In the genomic region with DNA sequence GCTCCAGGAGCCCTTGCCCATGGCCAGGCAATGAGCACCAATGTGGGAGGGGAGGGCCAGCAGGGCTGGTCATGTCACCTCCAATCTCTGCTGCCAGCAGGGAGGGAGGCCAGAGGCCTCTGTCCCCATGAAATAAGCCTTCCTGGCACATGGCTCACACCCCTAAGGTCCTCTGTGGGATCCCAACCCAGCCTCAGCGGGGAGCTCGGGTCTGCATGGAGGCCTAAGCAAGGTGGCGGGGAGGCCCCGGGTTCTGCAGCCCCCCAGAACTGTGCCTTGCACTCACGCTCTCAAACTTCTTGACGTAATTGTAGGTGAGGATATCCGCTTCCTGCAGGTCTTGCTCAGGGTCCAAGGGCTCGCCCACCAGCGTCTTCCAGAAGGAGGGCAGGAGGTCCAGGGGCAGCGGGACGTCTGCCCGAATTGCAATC, we compare ENCODE assay signal across 1 cellular context.
TF ChIP-seq lines count a peak whose summit lies in the region.

No MANE protein-coding gene starts in this region.

TF ChIP-seq in H1, 55 proteins besides CTCF, POLR2A, EP300 and RAD21 (continued from another document):
- TF ChIP-seq SAP30 (IDR thresholded peaks at IDR 0.05; ENCODE audit: insufficient read depth, insufficient replicate concordance, low read length) (no peak), HDAC2 (IDR thresholded peaks at IDR 0.05; ENCODE audit: borderline replicate concordance in 1 of 2, low read depth in 2 of 2, low read length in 2 of 2) (no peak), POLR2AphosphoS5 (IDR thresholded peaks at IDR 0.05; ENCODE audit: low read depth, low read length) (no peak), EGR1 (IDR thresholded peaks at IDR 0.05; ENCODE audit: borderline replicate concordance, low read depth, low read length) (no peak), ASH2L (IDR thresholded peaks at IDR 0.05; ENCODE audit: low read length) (no peak), CHD2 (IDR thresholded peaks at IDR 0.05; ENCODE audit: low read length) (no peak), TAF7 (optimal IDR thresholded peaks at IDR 0.05; ENCODE audit: borderline replicate concordance, low read depth, low read length) (no peak), KDM4A (IDR thresholded peaks at IDR 0.05; ENCODE audit: low read depth, low read length, severe bottlenecking) (no peak), BCL11A (IDR thresholded peaks at IDR 0.05; ENCODE audit: low read depth in 2 of 2, low read length in 2 of 2) (no peak), CREB1 (IDR thresholded peaks at IDR 0.05) (no peak), NRF1 (IDR thresholded peaks at IDR 0.05; ENCODE audit: low read depth, low read length) (no peak), RFX5 (IDR thresholded peaks at IDR 0.05; ENCODE audit: borderline replicate concordance, low read depth, low read length) (no peak), EZH2 (IDR thresholded peaks at IDR 0.05; ENCODE audit: low read depth, low read length, severe bottlenecking) (no peak), SRF (IDR thresholded peaks at IDR 0.05; ENCODE audit: low read depth, low read length) (no peak), SP1 (IDR thresholded peaks at IDR 0.05; ENCODE audit: low read depth, low read length) (no peak)
- TF ChIP-seq, protein P1, sequence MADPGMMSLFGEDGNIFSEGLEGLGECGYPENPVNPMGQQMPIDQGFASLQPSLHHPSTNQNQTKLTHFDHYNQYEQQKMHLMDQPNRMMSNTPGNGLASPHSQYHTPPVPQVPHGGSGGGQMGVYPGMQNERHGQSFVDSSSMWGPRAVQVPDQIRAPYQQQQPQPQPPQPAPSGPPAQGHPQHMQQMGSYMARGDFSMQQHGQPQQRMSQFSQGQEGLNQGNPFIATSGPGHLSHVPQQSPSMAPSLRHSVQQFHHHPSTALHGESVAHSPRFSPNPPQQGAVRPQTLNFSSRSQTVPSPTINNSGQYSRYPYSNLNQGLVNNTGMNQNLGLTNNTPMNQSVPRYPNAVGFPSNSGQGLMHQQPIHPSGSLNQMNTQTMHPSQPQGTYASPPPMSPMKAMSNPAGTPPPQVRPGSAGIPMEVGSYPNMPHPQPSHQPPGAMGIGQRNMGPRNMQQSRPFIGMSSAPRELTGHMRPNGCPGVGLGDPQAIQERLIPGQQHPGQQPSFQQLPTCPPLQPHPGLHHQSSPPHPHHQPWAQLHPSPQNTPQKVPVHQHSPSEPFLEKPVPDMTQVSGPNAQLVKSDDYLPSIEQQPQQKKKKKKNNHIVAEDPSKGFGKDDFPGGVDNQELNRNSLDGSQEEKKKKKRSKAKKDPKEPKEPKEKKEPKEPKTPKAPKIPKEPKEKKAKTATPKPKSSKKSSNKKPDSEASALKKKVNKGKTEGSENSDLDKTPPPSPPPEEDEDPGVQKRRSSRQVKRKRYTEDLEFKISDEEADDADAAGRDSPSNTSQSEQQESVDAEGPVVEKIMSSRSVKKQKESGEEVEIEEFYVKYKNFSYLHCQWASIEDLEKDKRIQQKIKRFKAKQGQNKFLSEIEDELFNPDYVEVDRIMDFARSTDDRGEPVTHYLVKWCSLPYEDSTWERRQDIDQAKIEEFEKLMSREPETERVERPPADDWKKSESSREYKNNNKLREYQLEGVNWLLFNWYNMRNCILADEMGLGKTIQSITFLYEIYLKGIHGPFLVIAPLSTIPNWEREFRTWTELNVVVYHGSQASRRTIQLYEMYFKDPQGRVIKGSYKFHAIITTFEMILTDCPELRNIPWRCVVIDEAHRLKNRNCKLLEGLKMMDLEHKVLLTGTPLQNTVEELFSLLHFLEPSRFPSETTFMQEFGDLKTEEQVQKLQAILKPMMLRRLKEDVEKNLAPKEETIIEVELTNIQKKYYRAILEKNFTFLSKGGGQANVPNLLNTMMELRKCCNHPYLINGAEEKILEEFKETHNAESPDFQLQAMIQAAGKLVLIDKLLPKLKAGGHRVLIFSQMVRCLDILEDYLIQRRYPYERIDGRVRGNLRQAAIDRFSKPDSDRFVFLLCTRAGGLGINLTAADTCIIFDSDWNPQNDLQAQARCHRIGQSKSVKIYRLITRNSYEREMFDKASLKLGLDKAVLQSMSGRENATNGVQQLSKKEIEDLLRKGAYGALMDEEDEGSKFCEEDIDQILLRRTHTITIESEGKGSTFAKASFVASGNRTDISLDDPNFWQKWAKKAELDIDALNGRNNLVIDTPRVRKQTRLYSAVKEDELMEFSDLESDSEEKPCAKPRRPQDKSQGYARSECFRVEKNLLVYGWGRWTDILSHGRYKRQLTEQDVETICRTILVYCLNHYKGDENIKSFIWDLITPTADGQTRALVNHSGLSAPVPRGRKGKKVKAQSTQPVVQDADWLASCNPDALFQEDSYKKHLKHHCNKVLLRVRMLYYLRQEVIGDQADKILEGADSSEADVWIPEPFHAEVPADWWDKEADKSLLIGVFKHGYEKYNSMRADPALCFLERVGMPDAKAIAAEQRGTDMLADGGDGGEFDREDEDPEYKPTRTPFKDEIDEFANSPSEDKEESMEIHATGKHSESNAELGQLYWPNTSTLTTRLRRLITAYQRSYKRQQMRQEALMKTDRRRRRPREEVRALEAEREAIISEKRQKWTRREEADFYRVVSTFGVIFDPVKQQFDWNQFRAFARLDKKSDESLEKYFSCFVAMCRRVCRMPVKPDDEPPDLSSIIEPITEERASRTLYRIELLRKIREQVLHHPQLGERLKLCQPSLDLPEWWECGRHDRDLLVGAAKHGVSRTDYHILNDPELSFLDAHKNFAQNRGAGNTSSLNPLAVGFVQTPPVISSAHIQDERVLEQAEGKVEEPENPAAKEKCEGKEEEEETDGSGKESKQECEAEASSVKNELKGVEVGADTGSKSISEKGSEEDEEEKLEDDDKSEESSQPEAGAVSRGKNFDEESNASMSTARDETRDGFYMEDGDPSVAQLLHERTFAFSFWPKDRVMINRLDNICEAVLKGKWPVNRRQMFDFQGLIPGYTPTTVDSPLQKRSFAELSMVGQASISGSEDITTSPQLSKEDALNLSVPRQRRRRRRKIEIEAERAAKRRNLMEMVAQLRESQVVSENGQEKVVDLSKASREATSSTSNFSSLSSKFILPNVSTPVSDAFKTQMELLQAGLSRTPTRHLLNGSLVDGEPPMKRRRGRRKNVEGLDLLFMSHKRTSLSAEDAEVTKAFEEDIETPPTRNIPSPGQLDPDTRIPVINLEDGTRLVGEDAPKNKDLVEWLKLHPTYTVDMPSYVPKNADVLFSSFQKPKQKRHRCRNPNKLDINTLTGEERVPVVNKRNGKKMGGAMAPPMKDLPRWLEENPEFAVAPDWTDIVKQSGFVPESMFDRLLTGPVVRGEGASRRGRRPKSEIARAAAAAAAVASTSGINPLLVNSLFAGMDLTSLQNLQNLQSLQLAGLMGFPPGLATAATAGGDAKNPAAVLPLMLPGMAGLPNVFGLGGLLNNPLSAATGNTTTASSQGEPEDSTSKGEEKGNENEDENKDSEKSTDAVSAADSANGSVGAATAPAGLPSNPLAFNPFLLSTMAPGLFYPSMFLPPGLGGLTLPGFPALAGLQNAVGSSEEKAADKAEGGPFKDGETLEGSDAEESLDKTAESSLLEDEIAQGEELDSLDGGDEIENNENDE (IDR thresholded peaks at IDR 0.05; ENCODE audit: insufficient replicate concordance, low read length): no peak
